In the genomic region with DNA sequence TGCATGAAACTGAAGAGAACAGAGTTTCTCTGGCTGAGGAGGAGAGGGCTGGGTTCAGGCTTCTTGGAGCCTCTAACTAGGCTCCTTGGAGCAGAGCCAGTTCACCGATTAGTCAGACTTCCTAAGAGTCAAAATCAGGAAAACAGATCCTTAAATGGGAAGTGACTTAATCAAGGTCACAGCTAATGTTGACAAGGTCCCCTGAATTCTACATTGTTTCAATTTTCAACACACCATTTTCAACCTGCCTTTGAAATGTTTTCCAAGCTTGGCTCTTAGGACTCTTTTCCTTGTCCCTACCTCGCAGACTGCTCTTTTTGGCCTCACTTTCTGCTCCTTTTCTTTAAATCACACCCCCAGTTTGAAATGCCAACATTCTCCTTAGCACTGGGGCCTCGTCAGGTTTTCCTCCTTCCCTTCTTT, we compare ENCODE assay signal across 9 cellular contexts. TPM values are rescaled to one million over a fixed set of nuclear protein-coding genes. Genes with fewer than 3 reads are reported as not detected.
A peak's percentile ranks its signal among the peaks of the same experiment; 100 is the strongest.
DNase-seq lines count a peak whose midpoint lies in the region; ATAC-seq and TF ChIP-seq lines count a peak whose summit lies in the region.
"Had no signal": no experiment of that assay in that cellular context is flagged by ENCODE, and none has a peak within 500 bp of the region (broad histone marks: within the 10 kb centered on the region; RNA-seq: fewer than 3 reads in every experiment).

No MANE protein-coding gene starts in this region.

- H3K36me3 Mint-ChIP-seq in activated T-cell treated with anti-CD3 and anti-CD28 coated beads, Interleukin-2, amount 50 U/mL, for 72 hours (ENCODE audit: insufficient read depth in 2 of 2), result peaks cover 0 to 1% of the 10 kb centered on the region in 2 donors

- H3K4me3 ChIP-seq in RWPE2 (ENCODE audit: severe bottlenecking) (no peak overlapping the region), fibroblast of the aortic adventitia (ENCODE audit: low read depth, low read length) (no peak overlapping the region)

- no peaks in the 10 kb centered on the region for H3K36me3 ChIP-seq in RWPE2 (ENCODE audit: low read depth)

- H3K27ac Mint-ChIP-seq in activated T-cell treated with anti-CD3 and anti-CD28 coated beads, Interleukin-2, amount 50 U/mL, for 72 hours, result no peak overlapping the region

- H3K9me3 ChIP-seq in RWPE2 (ENCODE audit: severe bottlenecking), result peaks cover 4% of the 10 kb centered on the region

- peaks cover 34% of the 10 kb centered on the region for H3K4me1 ChIP-seq in RWPE2 (ENCODE audit: insufficient read depth, poor library complexity, severe bottlenecking)

- DNase-seq in CD1c-positive myeloid dendritic cell (ENCODE audit: extremely low spot score), result peak; percentile 85
- DNase-seq in RWPE2 (ENCODE audit: low spot score), result no peak
- DNase-seq in fibroblast of the aortic adventitia (ENCODE audit: low read depth), result peak; percentile 96
- peak; percentile 75 for DNase-seq in pons (ENCODE audit: low spot score)
- no peak for DNase-seq in hippocampal formation (lab: John Stamatoyannopoulos, UW)
- no peak for DNase-seq in activated T-cell treated with anti-CD3 and anti-CD28 coated beads, Interleukin-2, amount 50 U/mL, for 72 hours
- DNase-seq: posterior cingulate gyrus had no signal

- peaks cover 0 to 3% of the 10 kb centered on the region in 2 donors for H3K9me3 Mint-ChIP-seq in activated T-cell treated with anti-CD3 and anti-CD28 coated beads, Interleukin-2, amount 50 U/mL, for 72 hours

- H3K27me3 ChIP-seq in RWPE2 (ENCODE audit: insufficient read depth, poor library complexity, severe bottlenecking), result no peaks in the 10 kb centered on the region

- TF ChIP-seq CTCF in RWPE2 (IDR thresholded peaks at IDR 0.05; ENCODE audit: poor library complexity, severe bottlenecking) (no peak), fibroblast of the aortic adventitia (IDR thresholded peaks at IDR 0.05; ENCODE audit: insufficient read depth, low read length) (no peak)

- H3K27me3 Mint-ChIP-seq in activated T-cell treated with anti-CD3 and anti-CD28 coated beads, Interleukin-2, amount 50 U/mL, for 72 hours (ENCODE audit: low read depth), result peaks cover 12% of the 10 kb centered on the region

- H3K4me1 Mint-ChIP-seq in activated T-cell treated with anti-CD3 and anti-CD28 coated beads, Interleukin-2, amount 50 U/mL, for 72 hours (ENCODE audit: low read depth), result peaks cover 23% of the 10 kb centered on the region

- ATAC-seq in RWPE2 (ENCODE audit: low read depth) (peak; percentile 54), HG03159 (IDR thresholded peaks at IDR 0.05; ENCODE audit: unreplicated experiment) (no peak), GM19351 (IDR thresholded peaks at IDR 0.05; ENCODE audit: unreplicated experiment) (no peak)
- no peak for ATAC-seq in activated T-cell treated with anti-CD3 and anti-CD28 coated beads, Interleukin-2, amount 50 U/mL, for 72 hours (replicated peaks in 1 of 2)

- H3K4me3 Mint-ChIP-seq in activated T-cell treated with anti-CD3 and anti-CD28 coated beads, Interleukin-2, amount 50 U/mL, for 72 hours, result no peak overlapping the region

- peak overlapping the region; percentile 53 for H3K27ac ChIP-seq in RWPE2 (ENCODE audit: poor library complexity, severe bottlenecking)

RNA-seq across cellular contexts. Expression of a gene that starts 16.3 kb away (rescaled TPM):
- not detected in 2 replicates for total RNA-seq in fibroblast of the aortic adventitia (ENCODE audit: low replicate concordance)
- total RNA-seq in activated T-cell treated with anti-CD3 and anti-CD28 coated beads, Interleukin-2, amount 50 U/mL, for 72 hours, result not detected

RNA-seq across cellular contexts. Expression of a gene that starts 28.2 kb away (rescaled TPM):
- 5.8 and 22.0 TPM in 2 replicates for total RNA-seq in fibroblast of the aortic adventitia (ENCODE audit: low replicate concordance)
- total RNA-seq in activated T-cell treated with anti-CD3 and anti-CD28 coated beads, Interleukin-2, amount 50 U/mL, for 72 hours, result not detected

RNA-seq across cellular contexts. Expression of a gene that starts 36.4 kb away (rescaled TPM):
- total RNA-seq in fibroblast of the aortic adventitia (ENCODE audit: low replicate concordance), result 32.9 and 128 TPM in 2 replicates
- 100 to 1,000 TPM; 124 to 146 TPM for total RNA-seq in activated T-cell treated with anti-CD3 and anti-CD28 coated beads, Interleukin-2, amount 50 U/mL, for 72 hours

Comparison
In these comparisons a context has a peak if more than half of its experiments do, and no peak if none do; other contexts are left out.
1. DNase-seq: peak in CD1c-positive myeloid dendritic cell (single experiment), fibroblast of the aortic adventitia (single experiment) and pons (single experiment); none in RWPE2 (single experiment), hippocampal formation (0 of 2) and activated T-cell treated with anti-CD3 and anti-CD28 coated beads, Interleukin-2, amount 50 U/mL, for 72 hours (0 of 2).